14 cellular contexts compared by ENCODE assay signal in genomic region chr1:36163426-36163825, GRCh38. TPM values are rescaled to one million over a fixed set of nuclear protein-coding genes. Genes with fewer than 3 reads are reported as not detected.
DNase-seq lines count a peak whose midpoint lies in the region; ATAC-seq, FAIRE-seq and TF ChIP-seq lines count a peak whose summit lies in the region.
"Had no signal": no experiment of that assay in that cellular context is flagged by ENCODE, and none has a peak within 500 bp of the region (broad histone marks: within the 10 kb centered on the region; RNA-seq: fewer than 3 reads in every experiment).

No MANE protein-coding gene starts in this region.

- no peak overlapping the region for H2AFZ ChIP-seq in endothelial cell of umbilical vein (ENCODE audit: low read depth, low read length)

- H3K4me1 ChIP-seq in endothelial cell of umbilical vein (ENCODE audit: control insufficient read depth, extremely low read depth, insufficient read depth, low read length) (peaks cover 40% of the 10 kb centered on the region), psoas muscle (peaks cover 87% of the 10 kb centered on the region)

- peak; percentile 4 for FAIRE-seq in endothelial cell of umbilical vein (lab: Jason Lieb, UNC)

- no peak overlapping the region for H3K4me3 ChIP-seq in endothelial cell of umbilical vein (replicated peaks in 1 of 3; ENCODE audit: insufficient read depth in 1 of 3, low read depth in 1 of 3, low read length in 3 of 3)
- H3K4me3 ChIP-seq in psoas muscle: no peak overlapping the region

- H3K79me2 ChIP-seq in endothelial cell of umbilical vein (ENCODE audit: control insufficient read depth, insufficient read depth, low read length): peaks cover 98% of the 10 kb centered on the region

- no peak overlapping the region for H3K4me3 Mint-ChIP-seq in activated CD4-positive, alpha-beta T cell treated with anti-CD3 and anti-CD28 coated beads for 36 hours
- H3K4me3 Mint-ChIP-seq in T-cell: peak overlapping the region in 1 of 3 donors; percentile 35
- H3K4me3 Mint-ChIP-seq: dendritic cell treated with granulocyte-macrophage colony-stimulating factor and Interleukin-4, amounts not matched to agents 40 ng/mL and 50 ng/mL, for 4 days had no signal

- CTCF ChIA-PET in activated CD4-positive, alpha-beta T cell treated with anti-CD3 and anti-CD28 coated beads for 36 hours (lab: Charles Lee): interaction anchor here (0.7 to 5.8 kb wide), 4 partner anchors 13 to 60 kb away, joined by 3 to 65 read pairs (median 16); partner anchors contain the start of genes THRAP3 and TRAPPC3
- CTCF ChIA-PET in T-cell (lab: Charles Lee) (interaction anchor here (1.3 to 5.9 kb wide), 3 partner anchors 14 to 122 kb away, joined by 3 to 41 read pairs (median 7); partner anchors contain the start of gene TRAPPC3 (in 1 of the 2)), endothelial cell of umbilical vein (lab: Charles Lee) (interaction anchor here (1.0 to 4.8 kb wide), 6 partner anchors 9 to 122 kb away, joined by 3 to 62 read pairs (median 14); partner anchors contain the start of gene TRAPPC3)

- POLR2A ChIA-PET in activated CD4-positive, alpha-beta T cell treated with anti-CD3 and anti-CD28 coated beads for 36 hours (lab: Charles Lee): interaction anchor here (0.9 to 2.3 kb wide), 2 partner anchors 13 to 60 kb away, joined by 7 to 10 read pairs; partner anchors contain the start of gene TRAPPC3
- POLR2A ChIA-PET in T-cell (lab: Charles Lee): interaction anchor here (0.6 kb wide), 3 partner anchors 48 to 1848 kb away, joined by 4 to 6 read pairs (median 5); no protein-coding TSS in a partner anchor
- POLR2A ChIA-PET in endothelial cell of umbilical vein (lab: Charles Lee): interaction anchor here (0.7 kb wide), 1 partner anchor 15 kb away, joined by 6 read pairs; no protein-coding TSS in a partner anchor

- H3K36me3 ChIP-seq in endothelial cell of umbilical vein (ENCODE audit: control insufficient read depth in 2 of 2, extremely low read depth in 1 of 2, insufficient read depth in 2 of 2, low read length in 2 of 2) (peaks cover 7 to 8% of the 10 kb centered on the region in 2 experiments), psoas muscle (ENCODE audit: insufficient read depth in 1 of 2, low read depth in 1 of 2) (peaks cover 0 to 4% of the 10 kb centered on the region in 2 donors)

- H3K27ac ChIP-seq in endothelial cell of umbilical vein (ENCODE audit: insufficient read depth, low read depth, low read length): no peak overlapping the region
- peak overlapping the region; percentile 94 for H3K27ac ChIP-seq in psoas muscle

- no peaks in the 10 kb centered on the region for H3K27me3 ChIP-seq in endothelial cell of umbilical vein (ENCODE audit: control insufficient read depth in 2 of 2, insufficient read depth in 2 of 2, low read length in 2 of 2)
- H3K27me3 ChIP-seq in psoas muscle (ENCODE audit: insufficient read depth in 3 of 3, low read length in 2 of 3): no peaks in the 10 kb centered on the region
- H3K27me3 ChIP-seq: spleen had no signal

- H4K20me1 ChIP-seq in endothelial cell of umbilical vein (replicated peaks; ENCODE audit: control insufficient read depth, extremely low read depth, insufficient read depth, low read length): peaks cover 6% of the 10 kb centered on the region

- peaks cover 70% of the 10 kb centered on the region for H3K4me1 Mint-ChIP-seq in activated CD4-positive, alpha-beta T cell treated with anti-CD3 and anti-CD28 coated beads for 36 hours
- peaks cover 78 to 84% (median 83%) of the 10 kb centered on the region in 3 donors for H3K4me1 Mint-ChIP-seq in T-cell

- no peak for ATAC-seq in activated CD4-positive, alpha-beta T cell treated with anti-CD3 and anti-CD28 coated beads for 36 hours
- no peak for ATAC-seq in T-cell (replicated peaks in 1 of 4)
- no peak for ATAC-seq in psoas muscle
- no peak for ATAC-seq in HG03097 (IDR thresholded peaks at IDR 0.05; ENCODE audit: low FRiP score, unreplicated experiment)

- no peak overlapping the region for H3K4me2 ChIP-seq in endothelial cell of umbilical vein (ENCODE audit: insufficient read depth, low read length)

- peak overlapping the region; percentile 94 for H3K27ac Mint-ChIP-seq in activated CD4-positive, alpha-beta T cell treated with anti-CD3 and anti-CD28 coated beads for 36 hours
- H3K27ac Mint-ChIP-seq in T-cell: peak overlapping the region; percentile 96

- no peak for TF ChIP-seq POLR2A in endothelial cell of umbilical vein (IDR thresholded peaks at IDR 0.05; ENCODE audit: low read depth, low read length)

- no TSS peak for BruUV-seq in endothelial cell of umbilical vein (replicated peaks; lab: Mats Ljungman, UMichigan)

- no peak for DNase-seq in activated CD4-positive, alpha-beta T cell treated with anti-CD3 and anti-CD28 coated beads for 36 hours
- DNase-seq in activated CD4-positive, alpha-beta T cell treated with anti-CD3 and anti-CD28 coated beads for 1 hour: no peak
- DNase-seq in T-cell (no peak), endothelial cell of umbilical vein (ENCODE audit: low read depth, low spot score) (no peak), psoas muscle (no peak), GM19238 (ENCODE audit: insufficient read length, low spot score) (no peak), NCI-H1436 treated with DMSO at 0.1 percent for 48 hours (lab: John Stamatoyannopoulos, UW) (no peak)
- DNase-seq: activated CD4-positive, alpha-beta T cell treated with anti-CD3 and anti-CD28 coated beads, Interleukin-2, amount 50 U/mL, for 48 hours; NCI-H2227 treated with DMSO at 0.1 percent for 48 hours; PC-3 had no signal

- no peaks in the 10 kb centered on the region for H3K27me3 Mint-ChIP-seq in activated CD4-positive, alpha-beta T cell treated with anti-CD3 and anti-CD28 coated beads for 36 hours
- no peaks in the 10 kb centered on the region for H3K27me3 Mint-ChIP-seq in T-cell
- H3K27me3 Mint-ChIP-seq: dendritic cell treated with granulocyte-macrophage colony-stimulating factor and Interleukin-4, amounts not matched to agents 40 ng/mL and 50 ng/mL, for 4 days had no signal

- intact Hi-C loops in activated CD4-positive, alpha-beta T cell treated with anti-CD3 and anti-CD28 coated beads for 36 hours (cut with DNase I, micrococcal nuclease): no loop called here
- intact Hi-C loops in endothelial cell of umbilical vein (cut with micrococcal nuclease) (no loop called here), psoas muscle (cut with DNase I) (loop anchor here in 1 of 2 donors (10.0 kb wide), 1 partner anchor 1861 kb away; no protein-coding TSS in a partner anchor)

- no peak for TF ChIP-seq CTCF in endothelial cell of umbilical vein (IDR thresholded peaks at IDR 0.05; ENCODE audit: extremely low read depth in 1 of 2, insufficient read depth in 1 of 2, low read depth in 1 of 2, low read length in 2 of 2)
- TF ChIP-seq CTCF in psoas muscle (IDR thresholded peaks at IDR 0.05): no peak

- H3K9me1 ChIP-seq in endothelial cell of umbilical vein (replicated peaks; ENCODE audit: control insufficient read depth, extremely low read depth, insufficient read depth, low read length): no peaks in the 10 kb centered on the region

- no peak overlapping the region for H3K9ac ChIP-seq in endothelial cell of umbilical vein (replicated peaks; ENCODE audit: extremely low read depth, insufficient read depth, low read length)

- no peaks in the 10 kb centered on the region for H3K9me3 Mint-ChIP-seq in activated CD4-positive, alpha-beta T cell treated with anti-CD3 and anti-CD28 coated beads for 36 hours (ENCODE audit: low read depth)
- H3K9me3 Mint-ChIP-seq in T-cell: no peaks in the 10 kb centered on the region

- peaks cover 44% of the 10 kb centered on the region for H3K36me3 Mint-ChIP-seq in activated CD4-positive, alpha-beta T cell treated with anti-CD3 and anti-CD28 coated beads for 36 hours (ENCODE audit: low read depth)
- H3K36me3 Mint-ChIP-seq in T-cell: peaks cover 25% of the 10 kb centered on the region

- dilution Hi-C loops in endothelial cell of umbilical vein (cut with MboI; ENCODE audit: extremely low pct_ligation_motif_present, low sequenced_read_pairs): no loop called here

- no peaks in the 10 kb centered on the region for H3K9me3 ChIP-seq in endothelial cell of umbilical vein (replicated peaks; ENCODE audit: control insufficient read depth, insufficient read depth, low read length)
- H3K9me3 ChIP-seq in psoas muscle: no peaks in the 10 kb centered on the region
- H3K9me3 ChIP-seq: spleen had no signal

RNA-seq across cellular contexts. Expression of gene MAP7D1, which starts 7.5 kb away (rescaled TPM):
- 100 to 1,000 TPM; 122 to 133 TPM for total RNA-seq in activated CD4-positive, alpha-beta T cell treated with anti-CD3 and anti-CD28 coated beads for 36 hours
- total RNA-seq in T-cell (100 to 1,000 TPM; 157 to 295 (median 263) TPM), endothelial cell of umbilical vein (193 and 199 TPM in 2 replicates), psoas muscle (100 to 1,000 TPM; 209 to 230 (median 215) TPM)
- polyA plus RNA-seq in endothelial cell of umbilical vein (69.7 and 72.8 TPM in 2 replicates), psoas muscle (100 to 1,000 TPM; 117 to 342 (median 165) TPM)
- polyA plus RNA-seq in endothelial cell of umbilical vein (2011; cell fraction: cytosol; rRNA removed): 83.1 and 87.7 TPM in 2 replicates
- 96.6 and 103 TPM in 2 replicates for polyA plus RNA-seq in endothelial cell of umbilical vein (2011; cell fraction: nucleus; rRNA removed)
- polyA plus RNA-seq in endothelial cell of umbilical vein (2012): 92.9 and 99.3 TPM in 2 replicates
- polyA minus RNA-seq in endothelial cell of umbilical vein: 30.7 and 35.9 TPM in 2 replicates
- 29.4 TPM for polyA minus RNA-seq in endothelial cell of umbilical vein (2011; cell fraction: cytosol; rRNA and poly(A)+ RNA removed)
- 23.7 and 46.5 TPM in 2 replicates for polyA minus RNA-seq in endothelial cell of umbilical vein (2011; cell fraction: nucleus; rRNA and poly(A)+ RNA removed)

RNA-seq across cellular contexts. Expression of gene TRAPPC3, which starts 14.1 kb away (rescaled TPM):
- total RNA-seq in activated CD4-positive, alpha-beta T cell treated with anti-CD3 and anti-CD28 coated beads for 36 hours: 10 to 100 TPM; 43.8 to 53.8 TPM
- total RNA-seq in T-cell (10 to 100 TPM; 42.3 to 48.2 (median 44.6) TPM), endothelial cell of umbilical vein (87.7 and 93.4 TPM in 2 replicates), psoas muscle (10 to 100 TPM; 34.8 to 44.4 (median 38.7) TPM)
- polyA plus RNA-seq in endothelial cell of umbilical vein (89.3 and 125 TPM in 2 replicates), psoas muscle (10 to 100 TPM; 43.8 to 91.8 (median 73.0) TPM)
- polyA plus RNA-seq in endothelial cell of umbilical vein (2011; cell fraction: cytosol; rRNA removed): 108 and 132 TPM in 2 replicates
- polyA plus RNA-seq in endothelial cell of umbilical vein (2011; cell fraction: nucleus; rRNA removed): 63.6 and 73.8 TPM in 2 replicates
- polyA plus RNA-seq in endothelial cell of umbilical vein (2012): 92.2 and 107 TPM in 2 replicates
- 39.8 and 43.5 TPM in 2 replicates for polyA minus RNA-seq in endothelial cell of umbilical vein
- 44.3 TPM for polyA minus RNA-seq in endothelial cell of umbilical vein (2011; cell fraction: cytosol; rRNA and poly(A)+ RNA removed)
- 13.5 and 18.9 TPM in 2 replicates for polyA minus RNA-seq in endothelial cell of umbilical vein (2011; cell fraction: nucleus; rRNA and poly(A)+ RNA removed)

RNA-seq across cellular contexts. Expression of gene COL8A2, which starts 38.4 kb away (rescaled TPM):
- under 1 TPM; 0.05 TPM for total RNA-seq in activated CD4-positive, alpha-beta T cell treated with anti-CD3 and anti-CD28 coated beads for 36 hours
- total RNA-seq in T-cell (under 1 TPM in 4 of 5 donors, not detected in 1; 0.08 to 0.15 (median 0.09) TPM), endothelial cell of umbilical vein (0.78 and 1.3 TPM in 2 replicates), psoas muscle (under 1 TPM; 0.15 to 0.41 (median 0.30) TPM)
- polyA plus RNA-seq in endothelial cell of umbilical vein (1.2 and 1.6 TPM in 2 replicates), psoas muscle (under 1 TPM; 0.06 to 0.12 (median 0.10) TPM)
- polyA plus RNA-seq in endothelial cell of umbilical vein (2011; cell fraction: cytosol; rRNA removed): 0.83 and 0.97 TPM in 2 replicates
- 0.75 and 0.77 TPM in 2 replicates for polyA plus RNA-seq in endothelial cell of umbilical vein (2011; cell fraction: nucleus; rRNA removed)
- polyA plus RNA-seq in endothelial cell of umbilical vein (2012): 1.4 and 2.9 TPM in 2 replicates
- 0.73 and 1.1 TPM in 2 replicates for polyA minus RNA-seq in endothelial cell of umbilical vein
- not detected for polyA minus RNA-seq in endothelial cell of umbilical vein (2011; cell fraction: cytosol; rRNA and poly(A)+ RNA removed)
- polyA minus RNA-seq in endothelial cell of umbilical vein (2011; cell fraction: nucleus; rRNA and poly(A)+ RNA removed): 0.19 TPM in 2 replicates
- polyA plus RNA-seq: neural cell had no signal
